ENCODE assay signal across 2 cellular contexts in genomic region chr20:48025061-48025515, GRCh38.
A peak's percentile ranks its signal among the peaks of the same experiment; 100 is the strongest.
TF ChIP-seq lines count a peak whose summit lies in the region.

No MANE protein-coding gene starts in this region.

TF ChIP-seq in IMR-90, 13 proteins besides CTCF, POLR2A, EP300 and RAD21 (continued from another document):
- TF ChIP-seq RCOR1 (IDR thresholded peaks at IDR 0.05; ENCODE audit: insufficient replicate concordance, low read length) (no peak), NFE2L2 (IDR thresholded peaks at IDR 0.05; ENCODE audit: low read depth, low read length) (no peak), MAFK (IDR thresholded peaks at IDR 0.05; ENCODE audit: low read depth, low read length) (no peak), BHLHE40 (IDR thresholded peaks at IDR 0.05; ENCODE audit: low read depth, low read length) (no peak), ELK1 (IDR thresholded peaks at IDR 0.05; ENCODE audit: borderline replicate concordance, low read depth, low read length) (no peak), RFX5 (IDR thresholded peaks at IDR 0.05; ENCODE audit: low read depth, low read length) (no peak), CEBPB (IDR thresholded peaks at IDR 0.05; ENCODE audit: low read depth, low read length) (no peak), MAZ (IDR thresholded peaks at IDR 0.05; ENCODE audit: borderline replicate concordance, low read depth, low read length) (no peak), USF2 (IDR thresholded peaks at IDR 0.05; ENCODE audit: low read depth, low read length) (no peak), CHD1 (IDR thresholded peaks at IDR 0.05; ENCODE audit: low read depth, low read length) (no peak)

TF ChIP-seq in K562, 482 proteins besides CTCF, POLR2A, EP300 and RAD21:
- TF ChIP-seq ZBTB11 (CRISPR knock-in tag; IDR thresholded peaks at IDR 0.05) (peak in 1 of 3 experiments; percentile 66; a peak in 2 of 6 replicates), ZNF282 (CRISPR knock-in tag; IDR thresholded peaks at IDR 0.05) (no peak)
TF ChIP-seq in K562: peak in this region for 1.
